ENCODE assay signal across 1 cellular context in the genomic region with DNA sequence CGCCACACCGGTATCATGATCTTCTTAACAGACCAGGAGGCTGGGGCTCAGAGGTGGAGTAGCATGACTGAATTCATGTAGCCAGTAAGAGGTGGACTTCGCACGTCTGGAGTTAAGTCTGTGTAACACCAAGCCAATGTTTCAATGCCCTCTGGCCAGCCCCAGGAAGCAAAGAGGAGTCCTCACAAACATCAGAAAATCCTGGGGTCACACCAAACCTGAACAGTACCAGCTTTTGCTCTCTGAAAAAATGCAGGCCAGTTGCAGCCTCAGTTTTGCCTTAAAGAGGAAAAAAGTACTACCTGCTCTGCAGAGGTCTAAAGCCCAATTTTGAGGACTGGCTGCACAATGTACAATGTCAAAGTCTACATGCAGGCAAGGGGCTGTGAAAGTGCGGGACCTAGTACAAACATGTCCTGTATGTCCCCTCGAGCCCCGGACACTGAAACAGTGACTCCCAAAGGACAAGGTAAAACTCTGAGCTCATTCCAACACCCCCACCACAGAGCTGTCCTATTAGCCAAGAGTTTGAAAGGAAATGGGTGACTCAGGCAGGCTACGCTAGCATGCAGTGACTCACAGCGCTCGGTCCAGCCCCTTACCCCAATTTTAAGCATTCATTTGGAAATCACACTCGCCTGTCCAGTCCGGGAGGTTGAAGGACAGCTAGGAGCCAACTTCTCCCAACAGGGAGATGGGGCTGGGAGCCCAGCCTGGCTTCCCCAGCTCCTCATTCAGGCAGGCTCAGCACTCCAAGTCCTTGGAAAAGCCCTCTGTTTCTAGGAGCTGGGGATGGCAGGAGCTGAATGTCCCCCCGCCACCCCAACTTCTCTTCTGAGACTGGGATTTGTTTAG.
TF ChIP-seq lines count a peak whose summit lies in the region.

No MANE protein-coding gene starts in this region.

TF ChIP-seq in HepG2, 621 proteins besides CTCF, POLR2A, EP300 and RAD21 (continued from another document and continues in another):
- TF ChIP-seq KLF9 (CRISPR knock-in tag; IDR thresholded peaks at IDR 0.05; ENCODE audit: low read depth), result peak; percentile 28; the same call in 1 of the 2 replicates
- peak; percentile 54 for TF ChIP-seq CREM (IDR thresholded peaks at IDR 0.05)
- no peak for TF ChIP-seq CREM (CRISPR knock-in tag; IDR thresholded peaks at IDR 0.05)
- TF ChIP-seq ZNF570 (CRISPR knock-in tag; IDR thresholded peaks at IDR 0.05; ENCODE audit: borderline replicate concordance), result peak; percentile 80; the same call in 1 of the 2 replicates
- TF ChIP-seq PTBP1 (IDR thresholded peaks at IDR 0.05; ENCODE audit: low read depth, low read length, poor library complexity, severe bottlenecking), result no peak
- no peak for TF ChIP-seq ZNF251 (CRISPR knock-in tag; IDR thresholded peaks at IDR 0.05)
- no peak for TF ChIP-seq CREB3 (CRISPR knock-in tag; IDR thresholded peaks at IDR 0.05)
- TF ChIP-seq ARHGAP35 (CRISPR knock-in tag; IDR thresholded peaks at IDR 0.05; ENCODE audit: borderline replicate concordance), result no peak; the same call in 1 of the 2 replicates
- TF ChIP-seq, protein P1, sequence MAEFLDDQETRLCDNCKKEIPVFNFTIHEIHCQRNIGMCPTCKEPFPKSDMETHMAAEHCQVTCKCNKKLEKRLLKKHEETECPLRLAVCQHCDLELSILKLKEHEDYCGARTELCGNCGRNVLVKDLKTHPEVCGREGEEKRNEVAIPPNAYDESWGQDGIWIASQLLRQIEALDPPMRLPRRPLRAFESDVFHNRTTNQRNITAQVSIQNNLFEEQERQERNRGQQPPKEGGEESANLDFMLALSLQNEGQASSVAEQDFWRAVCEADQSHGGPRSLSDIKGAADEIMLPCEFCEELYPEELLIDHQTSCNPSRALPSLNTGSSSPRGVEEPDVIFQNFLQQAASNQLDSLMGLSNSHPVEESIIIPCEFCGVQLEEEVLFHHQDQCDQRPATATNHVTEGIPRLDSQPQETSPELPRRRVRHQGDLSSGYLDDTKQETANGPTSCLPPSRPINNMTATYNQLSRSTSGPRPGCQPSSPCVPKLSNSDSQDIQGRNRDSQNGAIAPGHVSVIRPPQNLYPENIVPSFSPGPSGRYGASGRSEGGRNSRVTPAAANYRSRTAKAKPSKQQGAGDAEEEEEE (CRISPR knock-in tag; IDR thresholded peaks at IDR 0.05; ENCODE audit: borderline replicate concordance), result no peak
- TF ChIP-seq KAT8 (CRISPR knock-in tag; IDR thresholded peaks at IDR 0.05), result no peak
- TF ChIP-seq SIX1 (CRISPR knock-in tag; IDR thresholded peaks at IDR 0.05; ENCODE audit: borderline replicate concordance), result no peak; the same call in none of the 2 replicates
- 0 out of 2 replicates have a peak, but pooled peaks have one; percentile 58 for TF ChIP-seq PAWR (CRISPR knock-in tag; IDR thresholded peaks at IDR 0.05; ENCODE audit: borderline replicate concordance)
- peak; percentile 41 to 66; a peak in 3 of 4 replicates for TF ChIP-seq HMGXB4 (CRISPR knock-in tag; IDR thresholded peaks at IDR 0.05; ENCODE audit: borderline replicate concordance in 1 of 2, low read depth in 1 of 2)
- TF ChIP-seq NFE2L2 (IDR thresholded peaks at IDR 0.05; ENCODE audit: low read length), result no peak; the same call in 1 of the 2 replicates
- TF ChIP-seq MIXL1 (CRISPR knock-in tag; IDR thresholded peaks at IDR 0.05), result peak; percentile 83; the same call in 1 of the 2 replicates
- no peak for TF ChIP-seq ZHX2 (IDR thresholded peaks at IDR 0.05; ENCODE audit: low read depth)
- no peak for TF ChIP-seq ZHX2 (CRISPR knock-in tag; IDR thresholded peaks at IDR 0.05; ENCODE audit: borderline replicate concordance)
- TF ChIP-seq NFATC3 (CRISPR knock-in tag; IDR thresholded peaks at IDR 0.05), result no peak
- TF ChIP-seq ZNF446 (CRISPR knock-in tag; IDR thresholded peaks at IDR 0.05), result no peak; the same call in 1 of the 2 replicates
- TF ChIP-seq ZBTB21 (CRISPR knock-in tag; IDR thresholded peaks at IDR 0.05), result peak; percentile 78
- no peak for TF ChIP-seq GTF2F1 (IDR thresholded peaks at IDR 0.05; ENCODE audit: low read length)
- TF ChIP-seq ZNF33A (CRISPR knock-in tag; IDR thresholded peaks at IDR 0.05; ENCODE audit: borderline replicate concordance), result no peak
- TF ChIP-seq, protein P2, sequence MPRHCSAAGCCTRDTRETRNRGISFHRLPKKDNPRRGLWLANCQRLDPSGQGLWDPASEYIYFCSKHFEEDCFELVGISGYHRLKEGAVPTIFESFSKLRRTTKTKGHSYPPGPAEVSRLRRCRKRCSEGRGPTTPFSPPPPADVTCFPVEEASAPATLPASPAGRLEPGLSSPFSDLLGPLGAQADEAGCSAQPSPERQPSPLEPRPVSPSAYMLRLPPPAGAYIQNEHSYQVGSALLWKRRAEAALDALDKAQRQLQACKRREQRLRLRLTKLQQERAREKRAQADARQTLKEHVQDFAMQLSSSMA (CRISPR knock-in tag; IDR thresholded peaks at IDR 0.05), result no peak
- TF ChIP-seq FOXP1 (IDR thresholded peaks at IDR 0.05), result no peak
- TF ChIP-seq FOXP1 (CRISPR knock-in tag; IDR thresholded peaks at IDR 0.05), result no peak
- peak; percentile 46 for TF ChIP-seq ZNF609 (CRISPR knock-in tag; IDR thresholded peaks at IDR 0.05; ENCODE audit: borderline replicate concordance)
- TF ChIP-seq TCF12 (IDR thresholded peaks at IDR 0.05), result no peak
- peak; percentile 78; the same call in 1 of the 2 replicates for TF ChIP-seq TCF12 (CRISPR knock-in tag; IDR thresholded peaks at IDR 0.05)
- no peak for TF ChIP-seq CENPBD1 (CRISPR knock-in tag; IDR thresholded peaks at IDR 0.05; ENCODE audit: borderline replicate concordance, low read depth)
- TF ChIP-seq MYNN (CRISPR knock-in tag; IDR thresholded peaks at IDR 0.05; ENCODE audit: low read depth), result no peak; the same call in 1 of the 2 replicates
- no peak for TF ChIP-seq ZNF589 (CRISPR knock-in tag; conservative IDR thresholded peaks at IDR 0.05)
- TF ChIP-seq ARNTL (CRISPR knock-in tag; IDR thresholded peaks at IDR 0.05), result 0 out of 2 replicates have a peak, but pooled peaks have one; percentile 38
- no peak for TF ChIP-seq SMAD9 (CRISPR knock-in tag; IDR thresholded peaks at IDR 0.05)
- TF ChIP-seq YEATS2 (CRISPR knock-in tag; IDR thresholded peaks at IDR 0.05; ENCODE audit: borderline replicate concordance), result peak; percentile 56; the same call in 1 of the 2 replicates
- peak; percentile 55; the same call in 1 of the 2 replicates for TF ChIP-seq MYC (CRISPR knock-in tag; IDR thresholded peaks at IDR 0.05; ENCODE audit: borderline replicate concordance)
- no peak for TF ChIP-seq THRA (CRISPR knock-in tag; IDR thresholded peaks at IDR 0.05; ENCODE audit: borderline replicate concordance)
- no peak for TF ChIP-seq ZNF496 (CRISPR knock-in tag; IDR thresholded peaks at IDR 0.05; ENCODE audit: insufficient replicate concordance)
